In genomic region chr17:56731096-56731495, GRCh38 we compare ENCODE assay signal across 4 cellular contexts.
DNase-seq lines count a peak whose midpoint lies in the region; ATAC-seq and FAIRE-seq lines count a peak whose summit lies in the region.
"Not testable (repeated sequence)": the region's sequence is repeated elsewhere in the genome, so short reads cannot be mapped to it uniquely, and the experiment has no call there.

No MANE protein-coding gene starts in this region.

- H3K4me3 Mint-ChIP-seq in activated T-helper 17 cell treated with anti-CD3 and anti-CD28 coated beads, Interleukin-2, amount 50 U/mL, for 72 hours: not testable (repeated sequence)

- DNase-seq in A172 (ENCODE audit: low spot score) (peak; percentile 70), SK-MEL-5 (ENCODE audit: low read depth, low spot score) (peak; percentile 24)
- DNase-seq in HTR-8/SVneo (ENCODE audit: insufficient read length, low spot score): not testable (repeated sequence)

- peak; percentile 52 for ATAC-seq in activated T-helper 17 cell treated with anti-CD3 and anti-CD28 coated beads, Interleukin-2, amount 50 U/mL, for 72 hours (replicated peaks)

- H3K36me3 Mint-ChIP-seq in activated T-helper 17 cell treated with anti-CD3 and anti-CD28 coated beads, Interleukin-2, amount 50 U/mL, for 72 hours (ENCODE audit: low read depth): not testable (repeated sequence)

- in situ Hi-C loops in SK-MEL-5 (cut with HindIII; ENCODE audit: low pct_unique_long_range_greater_than_20kb, low sequenced_read_pairs): not testable (repeated sequence)

- peak; percentile 67 for FAIRE-seq in HTR-8/SVneo (lab: Jason Lieb, UNC)

- H3K27ac Mint-ChIP-seq in activated T-helper 17 cell treated with anti-CD3 and anti-CD28 coated beads, Interleukin-2, amount 50 U/mL, for 72 hours: not testable (repeated sequence)

- not testable (repeated sequence) for H3K27me3 Mint-ChIP-seq in activated T-helper 17 cell treated with anti-CD3 and anti-CD28 coated beads, Interleukin-2, amount 50 U/mL, for 72 hours

- not testable (repeated sequence) for H3K9me3 Mint-ChIP-seq in activated T-helper 17 cell treated with anti-CD3 and anti-CD28 coated beads, Interleukin-2, amount 50 U/mL, for 72 hours

- H3K4me1 Mint-ChIP-seq in activated T-helper 17 cell treated with anti-CD3 and anti-CD28 coated beads, Interleukin-2, amount 50 U/mL, for 72 hours: not testable (repeated sequence)
